In the genomic region with DNA sequence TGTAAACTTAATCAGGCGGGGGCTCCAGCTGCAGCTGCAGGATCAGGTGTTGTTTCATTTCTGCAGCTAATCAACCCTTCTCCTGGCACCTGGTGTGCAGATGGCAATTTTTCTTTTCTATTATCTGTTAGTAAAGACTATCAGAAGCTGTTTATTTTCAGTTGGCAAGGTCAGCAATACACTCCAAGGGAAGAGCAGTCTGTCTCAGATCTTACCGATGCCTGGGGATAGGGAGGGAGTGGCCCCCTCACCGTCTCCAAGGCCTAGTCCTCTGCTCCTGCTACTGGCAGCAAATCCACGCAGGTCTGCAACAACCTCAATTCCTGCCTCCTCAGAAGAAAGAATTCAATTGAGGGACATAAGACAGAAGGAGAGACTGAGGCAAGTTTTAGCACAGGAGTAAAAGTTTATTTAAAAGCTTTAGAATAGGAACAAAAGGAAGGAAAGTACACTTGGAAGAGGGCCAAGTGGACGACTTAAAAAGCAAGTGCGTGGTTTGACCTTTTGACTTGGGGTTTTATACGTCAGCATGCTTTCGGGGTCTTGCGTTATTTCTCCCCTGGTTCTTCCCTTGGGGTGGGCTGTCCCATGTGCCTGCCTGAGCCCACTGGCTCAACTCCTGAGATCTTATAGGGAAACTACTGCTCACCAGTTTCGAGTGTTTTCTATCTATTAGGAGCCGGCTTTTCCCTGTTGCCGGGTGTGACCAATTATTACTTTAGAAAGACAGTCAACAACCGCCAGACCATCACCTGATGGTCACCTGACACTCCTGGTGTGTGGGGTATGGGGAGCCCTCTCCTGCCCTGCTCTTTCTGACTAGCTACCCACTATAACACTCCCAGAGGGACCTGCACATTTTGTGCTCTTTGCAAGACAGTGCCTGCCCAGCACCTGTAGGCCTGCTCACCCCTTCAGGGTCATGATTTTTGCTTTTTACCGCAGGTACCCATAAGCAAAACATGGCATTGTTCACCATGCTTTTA, we compare ENCODE assay signal across 1 cellular context.
TF ChIP-seq lines count a peak whose summit lies in the region.

No MANE protein-coding gene starts in this region.

TF ChIP-seq in GM12878, 131 proteins besides CTCF, POLR2A, EP300 and RAD21:
- TF ChIP-seq NR2F1 (conservative IDR thresholded peaks at IDR 0.05): peak; percentile 84
- TF ChIP-seq, protein P1, sequence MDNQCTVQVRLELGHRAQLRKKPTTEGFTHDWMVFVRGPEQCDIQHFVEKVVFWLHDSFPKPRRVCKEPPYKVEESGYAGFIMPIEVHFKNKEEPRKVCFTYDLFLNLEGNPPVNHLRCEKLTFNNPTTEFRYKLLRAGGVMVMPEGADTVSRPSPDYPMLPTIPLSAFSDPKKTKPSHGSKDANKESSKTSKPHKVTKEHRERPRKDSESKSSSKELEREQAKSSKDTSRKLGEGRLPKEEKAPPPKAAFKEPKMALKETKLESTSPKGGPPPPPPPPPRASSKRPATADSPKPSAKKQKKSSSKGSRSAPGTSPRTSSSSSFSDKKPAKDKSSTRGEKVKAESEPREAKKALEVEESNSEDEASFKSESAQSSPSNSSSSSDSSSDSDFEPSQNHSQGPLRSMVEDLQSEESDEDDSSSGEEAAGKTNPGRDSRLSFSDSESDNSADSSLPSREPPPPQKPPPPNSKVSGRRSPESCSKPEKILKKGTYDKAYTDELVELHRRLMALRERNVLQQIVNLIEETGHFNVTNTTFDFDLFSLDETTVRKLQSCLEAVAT (IDR thresholded peaks at IDR 0.05): no peak
- no peak for TF ChIP-seq DPF2 (IDR thresholded peaks at IDR 0.05)
- TF ChIP-seq MEF2A (IDR thresholded peaks at IDR 0.05; ENCODE audit: insufficient read depth, low read depth, low read length): no peak
- TF ChIP-seq TCF12 (IDR thresholded peaks at IDR 0.05; ENCODE audit: low read depth, low read length): 0 out of 2 replicates have a peak, but pooled peaks have one; percentile 41
- TF ChIP-seq RAD51 (IDR thresholded peaks at IDR 0.05): peak; percentile 71
- no peak for TF ChIP-seq CBFB (IDR thresholded peaks at IDR 0.05; ENCODE audit: low read depth)
- TF ChIP-seq, protein P2, sequence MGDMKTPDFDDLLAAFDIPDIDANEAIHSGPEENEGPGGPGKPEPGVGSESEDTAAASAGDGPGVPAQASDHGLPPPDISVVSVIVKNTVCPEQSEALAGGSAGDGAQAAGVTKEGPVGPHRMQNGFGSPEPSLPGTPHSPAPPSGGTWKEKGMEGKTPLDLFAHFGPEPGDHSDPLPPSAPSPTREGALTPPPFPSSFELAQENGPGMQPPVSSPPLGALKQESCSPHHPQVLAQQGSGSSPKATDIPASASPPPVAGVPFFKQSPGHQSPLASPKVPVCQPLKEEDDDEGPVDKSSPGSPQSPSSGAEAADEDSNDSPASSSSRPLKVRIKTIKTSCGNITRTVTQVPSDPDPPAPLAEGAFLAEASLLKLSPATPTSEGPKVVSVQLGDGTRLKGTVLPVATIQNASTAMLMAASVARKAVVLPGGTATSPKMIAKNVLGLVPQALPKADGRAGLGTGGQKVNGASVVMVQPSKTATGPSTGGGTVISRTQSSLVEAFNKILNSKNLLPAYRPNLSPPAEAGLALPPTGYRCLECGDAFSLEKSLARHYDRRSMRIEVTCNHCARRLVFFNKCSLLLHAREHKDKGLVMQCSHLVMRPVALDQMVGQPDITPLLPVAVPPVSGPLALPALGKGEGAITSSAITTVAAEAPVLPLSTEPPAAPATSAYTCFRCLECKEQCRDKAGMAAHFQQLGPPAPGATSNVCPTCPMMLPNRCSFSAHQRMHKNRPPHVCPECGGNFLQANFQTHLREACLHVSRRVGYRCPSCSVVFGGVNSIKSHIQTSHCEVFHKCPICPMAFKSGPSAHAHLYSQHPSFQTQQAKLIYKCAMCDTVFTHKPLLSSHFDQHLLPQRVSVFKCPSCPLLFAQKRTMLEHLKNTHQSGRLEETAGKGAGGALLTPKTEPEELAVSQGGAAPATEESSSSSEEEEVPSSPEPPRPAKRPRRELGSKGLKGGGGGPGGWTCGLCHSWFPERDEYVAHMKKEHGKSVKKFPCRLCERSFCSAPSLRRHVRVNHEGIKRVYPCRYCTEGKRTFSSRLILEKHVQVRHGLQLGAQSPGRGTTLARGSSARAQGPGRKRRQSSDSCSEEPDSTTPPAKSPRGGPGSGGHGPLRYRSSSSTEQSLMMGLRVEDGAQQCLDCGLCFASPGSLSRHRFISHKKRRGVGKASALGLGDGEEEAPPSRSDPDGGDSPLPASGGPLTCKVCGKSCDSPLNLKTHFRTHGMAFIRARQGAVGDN (IDR thresholded peaks at IDR 0.05): no peak
- TF ChIP-seq, protein P3, sequence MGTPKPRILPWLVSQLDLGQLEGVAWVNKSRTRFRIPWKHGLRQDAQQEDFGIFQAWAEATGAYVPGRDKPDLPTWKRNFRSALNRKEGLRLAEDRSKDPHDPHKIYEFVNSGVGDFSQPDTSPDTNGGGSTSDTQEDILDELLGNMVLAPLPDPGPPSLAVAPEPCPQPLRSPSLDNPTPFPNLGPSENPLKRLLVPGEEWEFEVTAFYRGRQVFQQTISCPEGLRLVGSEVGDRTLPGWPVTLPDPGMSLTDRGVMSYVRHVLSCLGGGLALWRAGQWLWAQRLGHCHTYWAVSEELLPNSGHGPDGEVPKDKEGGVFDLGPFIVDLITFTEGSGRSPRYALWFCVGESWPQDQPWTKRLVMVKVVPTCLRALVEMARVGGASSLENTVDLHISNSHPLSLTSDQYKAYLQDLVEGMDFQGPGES (IDR thresholded peaks at IDR 0.05): no peak
- no peak for TF ChIP-seq PAX5 (IDR thresholded peaks at IDR 0.05; ENCODE audit: borderline replicate concordance, low read depth, low read length)
- no peak for TF ChIP-seq MXI1 (IDR thresholded peaks at IDR 0.05; ENCODE audit: low read depth, low read length)
